ENCODE assay signal across 8 cellular contexts in genomic region chr1:40668769-40669525, GRCh38. TPM values are rescaled to one million over a fixed set of nuclear protein-coding genes. Genes with fewer than 3 reads are reported as not detected.
DNase-seq lines count a peak whose midpoint lies in the region; ATAC-seq and TF ChIP-seq lines count a peak whose summit lies in the region.

No MANE protein-coding gene starts in this region.

- H3K36me3 ChIP-seq in adipocyte (ENCODE audit: control insufficient read depth, insufficient read depth, low read length, severe bottlenecking) (no peaks in the 10 kb centered on the region), rectal smooth muscle tissue (ENCODE audit: control insufficient read depth, insufficient read depth, low read length) (no peaks in the 10 kb centered on the region)

- POLR2A ChIA-PET in HEK293T (lab: Yijun Ruan, JAX): interaction anchor here (0.6 to 2.3 kb wide), 2 partner anchors 15 to 23 kb away, joined by 3 to 15 read pairs; partner anchors contain the start of gene NFYC

- no peak overlapping the region for H3K27ac ChIP-seq in rectal smooth muscle tissue (ENCODE audit: low read depth, low read length)

- H3K9me3 ChIP-seq in adipocyte (ENCODE audit: control insufficient read depth, low read length): no peaks in the 10 kb centered on the region

- CTCF ChIA-PET in HEK293T (lab: Yijun Ruan, JAX): interaction anchor here (0.6 to 1.8 kb wide), 5 partner anchors 10 to 136 kb away, joined by 3 to 15 read pairs (median 5); partner anchors contain the start of gene NFYC

- DNase-seq in EL: peak; percentile 65
- DNase-seq in HEK293T (ENCODE audit: extremely low spot score): peak; percentile 82
- DNase-seq in NCI-H1417 (lab: John Stamatoyannopoulos, UW): peak; percentile 68 to 83 (median 79)
- DNase-seq in T-helper 1 cell: peak; percentile 66 to 81 (median 73)
- DNase-seq in adipocyte (ENCODE audit: low read depth): peak; percentile 88
- DNase-seq in left cardiac atrium: peak; percentile 78

- intact Hi-C loops in left cardiac atrium (cut with DNase I): loop anchor here in 1 of 2 donors (5.0 kb wide), 2 partner anchors 37 to 57 kb away; no protein-coding TSS in a partner anchor

- peak; percentile 24 to 55 for ATAC-seq in left cardiac atrium
- no peak for ATAC-seq in GM18519 (IDR thresholded peaks at IDR 0.05; ENCODE audit: low FRiP score, unreplicated experiment)

- H3K27me3 ChIP-seq in adipocyte (replicated peaks; ENCODE audit: control insufficient read depth, insufficient read depth, low read length) (peaks cover 36% of the 10 kb centered on the region), rectal smooth muscle tissue (ENCODE audit: control insufficient read depth, insufficient read depth, low read length) (no peaks in the 10 kb centered on the region)

- no peaks in the 10 kb centered on the region for H3K4me1 ChIP-seq in adipocyte (ENCODE audit: control insufficient read depth, insufficient read depth, low read length)
- peaks cover 5% of the 10 kb centered on the region for H3K4me1 ChIP-seq in rectal smooth muscle tissue (ENCODE audit: control insufficient read depth, insufficient read depth, low read length)

- H3K4me3 ChIP-seq in adipocyte (ENCODE audit: low read length): no peak overlapping the region
- H3K4me3 ChIP-seq in rectal smooth muscle tissue (ENCODE audit: low read length): peak overlapping the region; percentile 9

- H3K9ac ChIP-seq in adipocyte (ENCODE audit: low read length) (no peak overlapping the region), rectal smooth muscle tissue (ENCODE audit: low read length) (no peak overlapping the region)

TF ChIP-seq in HEK293T, 16 proteins besides CTCF, POLR2A, EP300 and RAD21:
- TF ChIP-seq ELF4 (IDR thresholded peaks at IDR 0.05): no peak

RNA-seq across cellular contexts. Expression of gene RIMS3, which starts 3.5 kb away (rescaled TPM):
- total RNA-seq in left cardiac atrium: 1 to 10 TPM; 2.9 to 3.6 TPM

RNA-seq across cellular contexts. Expression of gene NFYC, which starts 22.6 kb away (rescaled TPM):
- 10 to 100 TPM; 60.1 to 71.1 TPM for total RNA-seq in left cardiac atrium
